Comparison of ENCODE assay signal across 16 cellular contexts in genomic region chr11:69086152-69086551, GRCh38. TPM values are rescaled to one million over a fixed set of nuclear protein-coding genes. Genes with fewer than 3 reads are reported as not detected.
A peak's percentile ranks its signal among the peaks of the same experiment; 100 is the strongest.
DNase-seq lines count a peak whose midpoint lies in the region; ATAC-seq and TF ChIP-seq lines count a peak whose summit lies in the region.
"Had no signal": no experiment of that assay in that cellular context is flagged by ENCODE, and none has a peak within 500 bp of the region (broad histone marks: within the 10 kb centered on the region; RNA-seq: fewer than 3 reads in every experiment).

No MANE protein-coding gene starts in this region.

- no peak overlapping the region for H3K9ac ChIP-seq in GM23248

- H4K20me1 ChIP-seq in GM23248 (ENCODE audit: insufficient read depth) = no peaks in the 10 kb centered on the region

- TF ChIP-seq CTCF in WERI-Rb-1 (IDR thresholded peaks at IDR 0.05; ENCODE audit: low read depth, low read length) (peak; percentile 50), foreskin keratinocyte (conservative IDR thresholded peaks at IDR 0.05) (peak; percentile 35), sigmoid colon (IDR thresholded peaks at IDR 0.05) (peak in 3 of 4 experiments; percentile 38 to 52 (median 48))

- no peaks in the 10 kb centered on the region for H3K79me2 ChIP-seq in GM23248 (ENCODE audit: insufficient read depth)

- in situ Hi-C loops in GM23248 (cut with MboI) = no loop called here

- ATAC-seq in foreskin keratinocyte (no peak), esophagus mucosa (no peak)

- no peaks in the 10 kb centered on the region for H3K27me3 ChIP-seq in GM23248 (replicated peaks; ENCODE audit: insufficient read depth)
- no peaks in the 10 kb centered on the region for H3K27me3 ChIP-seq in WERI-Rb-1 (ENCODE audit: insufficient read depth, low read depth, severe bottlenecking)
- no peaks in the 10 kb centered on the region for H3K27me3 ChIP-seq in foreskin keratinocyte
- H3K27me3 ChIP-seq in sigmoid colon = no peaks in the 10 kb centered on the region

- H3K36me3 ChIP-seq in GM23248 (ENCODE audit: low read depth) = peaks cover 9% of the 10 kb centered on the region; the same call in 1 of the 2 replicates
- H3K36me3 ChIP-seq in WERI-Rb-1 = peaks cover 8% of the 10 kb centered on the region
- H3K36me3 ChIP-seq in sigmoid colon = peaks cover 18 to 62% (median 43%) of the 10 kb centered on the region in 4 donors

- peaks cover 16% of the 10 kb centered on the region for H3K4me1 ChIP-seq in GM23248 (ENCODE audit: insufficient read depth)
- H3K4me1 ChIP-seq in foreskin keratinocyte = no peaks in the 10 kb centered on the region
- peaks cover 0 to 42% (median 36%) of the 10 kb centered on the region in 4 donors for H3K4me1 ChIP-seq in sigmoid colon

- H3K9me3 ChIP-seq in GM23248 (ENCODE audit: low read depth) (no peaks in the 10 kb centered on the region), WERI-Rb-1 (ENCODE audit: severe bottlenecking) (no peaks in the 10 kb centered on the region), sigmoid colon (no peaks in the 10 kb centered on the region)

- no peaks in the 10 kb centered on the region for H3K9me2 ChIP-seq in GM23248 (ENCODE audit: insufficient read depth)

- DNase-seq in GM23248 = peak; percentile 20
- peak; percentile 43 for DNase-seq in WERI-Rb-1
- no peak for DNase-seq in foreskin keratinocyte
- peak; percentile 93 for DNase-seq in sigmoid colon
- no peak for DNase-seq in DMS153 (lab: John Stamatoyannopoulos, UW)
- no peak for DNase-seq in SW 1271 (lab: John Stamatoyannopoulos, UW)
- DNase-seq in activated CD8-positive, alpha-beta memory T cell treated with anti-CD3 and anti-CD28 coated beads, Interleukin-2, amount 50 U/mL, for 48 hours = no peak
- DNase-seq: activated CD4-positive, alpha-beta T cell treated with anti-CD3 and anti-CD28 coated beads, Interleukin-2, amount 10 ng/mL, durations not matched to agents 7 days and 5 days; COR-L47; midbrain; MM.1S; NCI-H2171; OCI-M1; retina; T-helper 1 cell had no signal

- peaks cover 13% of the 10 kb centered on the region; the same call in 1 of the 2 replicates for H3F3A ChIP-seq in GM23248 (ENCODE audit: insufficient read depth)

- peak in 1 of 4 donors; percentile 60 for TF ChIP-seq EP300 in sigmoid colon (IDR thresholded peaks at IDR 0.05)

- no peak overlapping the region for H3K4me2 ChIP-seq in GM23248 (ENCODE audit: unreplicated experiment)

- H3K27ac ChIP-seq in GM23248 (no peak overlapping the region), WERI-Rb-1 (no peak overlapping the region), foreskin keratinocyte (no peak overlapping the region), sigmoid colon (peak overlapping the region; percentile 82 to 90 (median 86))

- 70 to 74% methylated on average over 14 of the region's 14 CpGs for WGBS in GM23248 (ENCODE audit: low coverage in 1 of 2, low lambda C conversion rate in 2 of 2, missing lambda C conversion rate in 2 of 2), 2 experiments
- 79 to 84% methylated on average over 14 of the region's 14 CpGs for WGBS in sigmoid colon, 2 donors

- intact Hi-C loops in sigmoid colon (cut with DNase I) = loop anchor here (1.0 to 5.0 kb wide), 6 partner anchors 34 to 556 kb away; partner anchors contain the start of genes CCND1, CPT1A, IGHMBP2 and MRGPRF

- TF ChIP-seq POLR2A in sigmoid colon (IDR thresholded peaks at IDR 0.05) = no peak

- no peak overlapping the region for H2AFZ ChIP-seq in GM23248

- H3K4me3 ChIP-seq in GM23248 (no peak overlapping the region), WERI-Rb-1 (ENCODE audit: low read depth, low read length) (no peak overlapping the region), sigmoid colon (no peak overlapping the region)

RNA-seq across cellular contexts. Expression of gene TPCN2, which starts 37.4 kb away (rescaled TPM):
- total RNA-seq in GM23248 (2014; rRNA removed; shearing (Covaris generic)) = 7.1 and 10.2 TPM in 2 replicates
- 8.5 and 8.7 TPM in 2 replicates for polyA plus RNA-seq in GM23248 (2016; fragmentation: Nextera tagmentation; extraction: Ambion mirVana)
- 10.2 and 11.9 TPM in 2 replicates for total RNA-seq in foreskin keratinocyte
- polyA plus RNA-seq in foreskin keratinocyte = 7.4 and 8.6 TPM in 2 replicates
- total RNA-seq in sigmoid colon = 10 to 100 TPM; 17.5 to 43.5 (median 25.3) TPM
- 10 to 100 TPM in 1 of 3 donors, 1 to 10 TPM in 2; 1.6 to 14.4 (median 1.8) TPM for polyA plus RNA-seq in sigmoid colon
- 6.6 TPM for total RNA-seq in esophagus mucosa

Comparison
In these comparisons a context has a peak if more than half of its experiments do, and no peak if none do; other contexts are left out.
1. DNase-seq: peak in GM23248 (single experiment), WERI-Rb-1 (single experiment) and sigmoid colon (single experiment); none in foreskin keratinocyte (0 of 2), DMS153 (single experiment), SW 1271 (0 of 2) and activated CD8-positive, alpha-beta memory T cell treated with anti-CD3 and anti-CD28 coated beads, Interleukin-2, amount 50 U/mL, for 48 hours (single experiment).
2. H3K27ac ChIP-seq: peak in sigmoid colon (4 of 4); none in GM23248 (single experiment), WERI-Rb-1 (single experiment) and foreskin keratinocyte (single experiment).
3. Peak in every context shown above with its lines, with median percentiles within 50 percentile points of each other: CTCF ChIP-seq.